In genomic region chr1:119868176-119868575, GRCh38 we compare ENCODE assay signal across 30 cellular contexts. TPM values are rescaled to one million over a fixed set of nuclear protein-coding genes. Genes with fewer than 3 reads are reported as not detected.
"Had no signal": no experiment of that assay in that cellular context is flagged by ENCODE, and none has a peak within 500 bp of the region (broad histone marks: within the 10 kb centered on the region; RNA-seq: fewer than 3 reads in every experiment).

No MANE protein-coding gene starts in this region.

- H3K4me3 ChIP-seq: SK-N-MC had no signal

- H3K4me3 Mint-ChIP-seq: activated CD4-positive, alpha-beta T cell treated with anti-CD3 and anti-CD28 coated beads for 36 hours; activated CD8-positive, alpha-beta memory T cell treated with anti-CD3 and anti-CD28 coated beads, Interleukin-2, amount 10 ng/mL, durations not matched to agents 7 days and 5 days; activated naive CD4-positive, alpha-beta T cell treated with anti-CD3 and anti-CD28 coated beads, Interleukin-2, amount 10 ng/mL, durations not matched to agents 7 days and 5 days; activated naive CD8-positive, alpha-beta T cell treated with anti-CD3 and anti-CD28 coated beads for 36 hours; activated T-cell treated with anti-CD3 and anti-CD28 coated beads, Interleukin-2, amount 50 U/mL, for 24 hours; T-cell had no signal

- H3K27ac ChIP-seq: brain microvascular endothelial cell, SK-N-MC, WERI-Rb-1 had no signal

- H3K36me3 ChIP-seq: brain microvascular endothelial cell, WERI-Rb-1 had no signal

- ATAC-seq: activated CD4-positive, alpha-beta T cell treated with anti-CD3 and anti-CD28 coated beads for 36 hours; Panc1; Right ventricle myocardium inferior; T-cell had no signal

- H3K9me3 Mint-ChIP-seq: activated naive CD4-positive, alpha-beta T cell treated with anti-CD3 and anti-CD28 coated beads, Interleukin-2, amount 10 ng/mL, durations not matched to agents 7 days and 5 days; activated naive CD8-positive, alpha-beta T cell treated with anti-CD3 and anti-CD28 coated beads for 36 hours; activated T-cell treated with anti-CD3 and anti-CD28 coated beads, Interleukin-2, amount 50 U/mL, for 24 hours; T-cell had no signal

- H3K36me3 Mint-ChIP-seq: activated CD8-positive, alpha-beta memory T cell treated with anti-CD3 and anti-CD28 coated beads, Interleukin-2, amount 10 ng/mL, durations not matched to agents 7 days and 5 days; activated naive CD4-positive, alpha-beta T cell treated with anti-CD3 and anti-CD28 coated beads, Interleukin-2, amount 10 ng/mL, durations not matched to agents 7 days and 5 days; activated naive CD8-positive, alpha-beta T cell treated with anti-CD3 and anti-CD28 coated beads for 36 hours; T-cell had no signal

- H3K27ac Mint-ChIP-seq: activated CD4-positive, alpha-beta T cell treated with anti-CD3 and anti-CD28 coated beads for 36 hours; activated CD8-positive, alpha-beta memory T cell treated with anti-CD3 and anti-CD28 coated beads, Interleukin-2, amount 10 ng/mL, durations not matched to agents 7 days and 5 days; activated naive CD4-positive, alpha-beta T cell treated with anti-CD3 and anti-CD28 coated beads, Interleukin-2, amount 10 ng/mL, durations not matched to agents 7 days and 5 days; activated naive CD8-positive, alpha-beta T cell treated with anti-CD3 and anti-CD28 coated beads for 36 hours; activated T-cell treated with anti-CD3 and anti-CD28 coated beads, Interleukin-2, amount 50 U/mL, for 24 hours; T-cell had no signal

- DNase-seq: activated CD4-positive, alpha-beta T cell treated with anti-CD3 and anti-CD28 coated beads for 36 hours; activated CD4-positive, alpha-beta T cell treated with anti-CD3 and anti-CD28 coated beads, Interleukin-2, amount 50 U/mL, for 4 hours; activated CD8-positive, alpha-beta memory T cell treated with anti-CD3 and anti-CD28 coated beads, Interleukin-2, amount 10 ng/mL, durations not matched to agents 7 days and 5 days; activated effector memory CD4-positive, alpha-beta T cell treated with anti-CD3 and anti-CD28 coated beads, Interleukin-2, amount 50 U/mL, for 16 hours; activated naive CD4-positive, alpha-beta T cell treated with anti-CD3 and anti-CD28 coated beads, Interleukin-2, amount 10 ng/mL, durations not matched to agents 7 days and 5 days; activated naive CD8-positive, alpha-beta T cell treated with anti-CD3 and anti-CD28 coated beads for 36 hours; activated T-cell treated with anti-CD3 and anti-CD28 coated beads, Interleukin-2, amount 50 U/mL, for 24 hours; brain microvascular endothelial cell; cerebellar nuclear complex; KG1; NCI-H1092; NCI-H1417; NCI-H1930; NCI-H2171; NCI-H2227 treated with DMSO at 0.1 percent for 48 hours; NCI-H446 treated with DMSO at 0.1 percent for 48 hours; NCI-H524 treated with DMSO at 0.1 percent for 48 hours; NCI-H748 treated with DMSO at 0.1 percent for 48 hours; RPMI8226; T-cell; T-helper 2 cell; T1000; WERI-Rb-1 had no signal

- H3K4me1 Mint-ChIP-seq: activated CD4-positive, alpha-beta T cell treated with anti-CD3 and anti-CD28 coated beads for 36 hours had no signal

- H3K27me3 ChIP-seq: brain microvascular endothelial cell had no signal

RNA-seq across cellular contexts. Expression of gene ADAM30, which starts 28.1 kb away (rescaled TPM):
- total RNA-seq: activated CD4-positive, alpha-beta T cell treated with anti-CD3 and anti-CD28 coated beads for 36 hours; activated CD8-positive, alpha-beta memory T cell treated with anti-CD3 and anti-CD28 coated beads, Interleukin-2, amount 10 ng/mL, durations not matched to agents 7 days and 5 days; activated naive CD8-positive, alpha-beta T cell treated with anti-CD3 and anti-CD28 coated beads for 36 hours; LHCN-M2; MCF 10A; OCI-LY7; Right ventricle myocardium inferior; T-cell had no signal

RNA-seq across cellular contexts. Expression of gene REG4, which starts 56.9 kb away (rescaled TPM):
- total RNA-seq: cardiac septum, LHCN-M2, MCF 10A, OCI-LY7, Right ventricle myocardium inferior had no signal
